ENCODE assay signal across 8 cellular contexts in the genomic region with DNA sequence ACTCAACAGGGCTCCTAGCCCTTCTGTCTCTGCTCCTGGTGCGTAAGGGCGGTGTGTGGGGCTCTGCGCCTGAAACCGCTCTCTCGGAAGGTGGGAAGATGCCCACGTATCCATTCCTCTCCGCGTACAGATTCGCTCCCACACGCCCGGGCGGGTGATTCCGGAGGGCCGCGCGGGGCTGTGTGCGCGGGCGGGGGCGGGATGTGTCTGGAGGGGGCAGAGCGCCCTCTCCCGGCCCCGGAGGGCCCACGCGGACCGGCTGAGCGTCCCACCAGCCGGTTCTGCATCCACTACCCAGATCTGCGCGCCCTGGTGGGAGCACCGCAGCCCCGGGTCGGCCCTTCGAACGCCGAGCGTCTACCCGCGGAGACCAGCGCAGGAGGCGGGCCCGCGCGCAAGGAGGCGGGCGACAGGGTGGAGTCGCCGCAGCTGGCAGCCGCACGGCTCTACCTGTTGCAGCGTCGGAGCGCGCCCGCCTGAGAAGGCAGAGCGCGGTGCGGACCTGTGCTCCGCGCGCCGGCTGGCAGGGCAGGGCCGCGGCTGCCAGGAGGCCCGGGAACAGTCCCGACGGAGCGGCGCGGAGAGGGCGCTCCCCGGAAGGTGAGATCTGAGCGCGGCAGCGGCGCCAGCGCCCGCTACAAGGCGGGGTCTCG. TPM values are rescaled to one million over a fixed set of nuclear protein-coding genes. Genes with fewer than 3 reads are reported as not detected.
DNase-seq lines count a peak whose midpoint lies in the region; ATAC-seq and TF ChIP-seq lines count a peak whose summit lies in the region.

No MANE protein-coding gene starts in this region.

- peaks cover 66% of the 10 kb centered on the region for H3K27me3 Mint-ChIP-seq in activated T-cell treated with anti-CD3 and anti-CD28 coated beads, Interleukin-2, amount 50 U/mL, for 4 hours (ENCODE audit: low read depth)
- peaks cover 93% of the 10 kb centered on the region for H3K27me3 Mint-ChIP-seq in neural crest cell (ENCODE audit: low read depth)

- no peak overlapping the region for H3K27ac ChIP-seq in suprapubic skin

- no peak for TF ChIP-seq EP300 in suprapubic skin (IDR thresholded peaks at IDR 0.05)

- peaks cover 59% of the 10 kb centered on the region for H3K27me3 ChIP-seq in suprapubic skin

- in situ Hi-C loops in GM13977 (cut with MboI; ENCODE audit: low pct_unique_long_range_greater_than_20kb, low sequenced_read_pairs, unreplicated experiment), result no loop called here

- H3K36me3 Mint-ChIP-seq in activated T-cell treated with anti-CD3 and anti-CD28 coated beads, Interleukin-2, amount 50 U/mL, for 4 hours (ENCODE audit: insufficient read depth), result no peaks in the 10 kb centered on the region
- no peaks in the 10 kb centered on the region for H3K36me3 Mint-ChIP-seq in neural crest cell (ENCODE audit: low read depth)

- no peaks in the 10 kb centered on the region for H3K9me3 Mint-ChIP-seq in activated T-cell treated with anti-CD3 and anti-CD28 coated beads, Interleukin-2, amount 50 U/mL, for 4 hours
- no peaks in the 10 kb centered on the region for H3K9me3 Mint-ChIP-seq in neural crest cell

- ATAC-seq in HG02981 (IDR thresholded peaks at IDR 0.05; ENCODE audit: unreplicated experiment), result peak; percentile 55
- ATAC-seq in activated T-cell treated with anti-CD3 and anti-CD28 coated beads, Interleukin-2, amount 50 U/mL, for 4 hours, result peak; percentile 81 to 84

- H3K27ac Mint-ChIP-seq in neural crest cell (ENCODE audit: unreplicated experiment), result no peak overlapping the region

- no peaks in the 10 kb centered on the region for H3K9me3 ChIP-seq in suprapubic skin

- WGBS in suprapubic skin, result 0% methylated on average over 4 of the region's 80 CpGs

- DNase-seq in A172 (ENCODE audit: low spot score) (peak; percentile 40), GM13977 (ENCODE audit: low spot score) (peak; percentile 88), NCI-H226 (peak; percentile 17), foreskin fibroblast (peak; percentile 44 to 82), neural crest cell (ENCODE audit: low read depth, low spot score) (peak; percentile 43), suprapubic skin (ENCODE audit: low spot score in 2 of 2) (no peak)
- DNase-seq in activated T-cell treated with anti-CD3 and anti-CD28 coated beads, Interleukin-2, amount 50 U/mL, for 4 hours, result peak; percentile 28

- TF ChIP-seq CTCF in GM13977 (IDR thresholded peaks at IDR 0.05; ENCODE audit: extremely low read depth, insufficient read depth, missing control alignments), result peak; percentile 81
- TF ChIP-seq CTCF in foreskin fibroblast (IDR thresholded peaks at IDR 0.05; ENCODE audit: low read depth, low read length), result peak; percentile 62
- TF ChIP-seq CTCF in neural crest cell (conservative IDR thresholded peaks at IDR 0.05), result peak; percentile 70
- peak in 1 of 2 donors; percentile 32 for TF ChIP-seq CTCF in suprapubic skin (IDR thresholded peaks at IDR 0.05)

- H3K4me1 ChIP-seq in suprapubic skin, result peaks cover 27% of the 10 kb centered on the region

- H3K4me1 Mint-ChIP-seq in activated T-cell treated with anti-CD3 and anti-CD28 coated beads, Interleukin-2, amount 50 U/mL, for 4 hours (ENCODE audit: low read depth), result peaks cover 26% of the 10 kb centered on the region
- peaks cover 12% of the 10 kb centered on the region for H3K4me1 Mint-ChIP-seq in neural crest cell

- no peak for TF ChIP-seq POLR2A in suprapubic skin (IDR thresholded peaks at IDR 0.05)

- no peaks in the 10 kb centered on the region for H3K36me3 ChIP-seq in suprapubic skin

- H3K4me3 ChIP-seq in foreskin fibroblast (ENCODE audit: low read depth in 1 of 2, low read length in 2 of 2) (peak overlapping the region; percentile 49 to 54), suprapubic skin (peak overlapping the region; percentile 54)

- H3K4me3 Mint-ChIP-seq in activated T-cell treated with anti-CD3 and anti-CD28 coated beads, Interleukin-2, amount 50 U/mL, for 4 hours, result peak overlapping the region; percentile 53
- H3K4me3 Mint-ChIP-seq in neural crest cell, result peak overlapping the region; percentile 56

RNA-seq across cellular contexts. Expression of a gene that starts 1.4 kb away (rescaled TPM):
- total RNA-seq in A172 (2014; rRNA removed; shearing (Covaris generic)), result not detected in 2 replicates
- not detected for total RNA-seq in activated T-cell treated with anti-CD3 and anti-CD28 coated beads, Interleukin-2, amount 50 U/mL, for 4 hours
- total RNA-seq in neural crest cell, result not detected in 2 replicates
- total RNA-seq in suprapubic skin, result under 1 TPM in 1 of 4 donors, not detected in 3; 0.48 TPM

Comparison
In these comparisons a context has a peak if more than half of its experiments do, and no peak if none do; other contexts are left out.
1. DNase-seq: peak in A172 (single experiment), GM13977 (single experiment), NCI-H226 (single experiment), activated T-cell treated with anti-CD3 and anti-CD28 coated beads, Interleukin-2, amount 50 U/mL, for 4 hours (single experiment), foreskin fibroblast (2 of 2) and neural crest cell (single experiment); none in suprapubic skin (0 of 2).